9 cellular contexts compared by ENCODE assay signal in genomic region chr2:183070942-183071844, GRCh38. TPM values are rescaled to one million over a fixed set of nuclear protein-coding genes. Genes with fewer than 3 reads are reported as not detected.
DNase-seq lines count a peak whose midpoint lies in the region; ATAC-seq and TF ChIP-seq lines count a peak whose summit lies in the region.
"Had no signal": no experiment of that assay in that cellular context is flagged by ENCODE, and none has a peak within 500 bp of the region (broad histone marks: within the 10 kb centered on the region; RNA-seq: fewer than 3 reads in every experiment).

No MANE protein-coding gene starts in this region.

- H3K27ac ChIP-seq in OCI-LY3 (ENCODE audit: low read length) (no peak overlapping the region), esophagus squamous epithelium (no peak overlapping the region)
- H3K27ac ChIP-seq: epithelial cell of prostate had no signal

- H3K27me3 ChIP-seq in OCI-LY3 (ENCODE audit: low read depth, low read length) (peaks cover 29% of the 10 kb centered on the region), esophagus squamous epithelium (peaks cover 0 to 10% (median 0%) of the 10 kb centered on the region in 4 donors)

- DNase-seq in foreskin melanocyte (peak; percentile 21), retina (peak; percentile 35), NCI-H82 (lab: John Stamatoyannopoulos, UW) (no peak), esophagus squamous epithelium (lab: John Stamatoyannopoulos, UW) (no peak)
- DNase-seq: T-helper 2 cell had no signal

- no peak overlapping the region for H2AFZ ChIP-seq in OCI-LY3 (ENCODE audit: low read depth, low read length)

- no peak for ATAC-seq in HG02759 (IDR thresholded peaks at IDR 0.05; ENCODE audit: unreplicated experiment)

- H3K79me2 ChIP-seq in OCI-LY3 (ENCODE audit: low read length), result no peaks in the 10 kb centered on the region

- no peaks in the 10 kb centered on the region for H4K20me1 ChIP-seq in OCI-LY3 (ENCODE audit: insufficient read depth, low read length)

- H3K9me3 ChIP-seq in OCI-LY3 (ENCODE audit: insufficient read depth, low read length), result peaks cover 7% of the 10 kb centered on the region; the same call in 1 of the 2 replicates
- no peaks in the 10 kb centered on the region for H3K9me3 ChIP-seq in esophagus squamous epithelium

- H3K9ac ChIP-seq in OCI-LY3 (ENCODE audit: low read length), result no peak overlapping the region

- 68 to 86% methylated on average over 15 to 26 of the region's 34 CpGs for WGBS in esophagus squamous epithelium, 2 donors

- no peaks in the 10 kb centered on the region for H3K4me1 ChIP-seq in OCI-LY3 (ENCODE audit: low read length)
- H3K4me1 ChIP-seq in esophagus squamous epithelium, result no peaks in the 10 kb centered on the region

- no peak overlapping the region for H3K4me2 ChIP-seq in OCI-LY3 (ENCODE audit: low read length)

- H3K4me3 ChIP-seq in OCI-LY3 (ENCODE audit: low read length), result no peak overlapping the region
- H3K4me3 ChIP-seq in esophagus squamous epithelium, result no peak overlapping the region

- intact Hi-C loops in esophagus squamous epithelium (cut with DNase I), result no loop called here

- TF ChIP-seq POLR2A in esophagus squamous epithelium (IDR thresholded peaks at IDR 0.05), result no peak

- H3K36me3 ChIP-seq in OCI-LY3 (replicated peaks; ENCODE audit: low read depth, low read length), result no peaks in the 10 kb centered on the region
- no peaks in the 10 kb centered on the region for H3K36me3 ChIP-seq in esophagus squamous epithelium

- TF ChIP-seq CTCF in GM12872 (IDR thresholded peaks at IDR 0.05; ENCODE audit: insufficient read depth, low read depth, low read length), result peak; percentile 57
- TF ChIP-seq CTCF in OCI-LY3 (IDR thresholded peaks at IDR 0.05; ENCODE audit: low read depth, low read length), result peak; percentile 12; the same call in 1 of the 2 replicates
- peak in 2 of 6 experiments; percentile 5 to 40 for TF ChIP-seq CTCF in esophagus squamous epithelium (IDR thresholded peaks at IDR 0.05)

RNA-seq across cellular contexts. Expression of gene DUSP19, which starts 7.4 kb away (rescaled TPM):
- 1 to 10 TPM in 2 of 4 donors, under 1 TPM in 2; 0.27 to 1.5 (median 0.86) TPM for total RNA-seq in esophagus squamous epithelium

RNA-seq across cellular contexts. Expression of gene NCKAP1, which starts 32.9 kb away (rescaled TPM):
- total RNA-seq in esophagus squamous epithelium, result 100 to 1,000 TPM in 2 of 4 donors, 10 to 100 TPM in 2; 85.9 to 163 (median 117) TPM

RNA-seq across cellular contexts. Expression of gene NUP35, which starts 53.0 kb away (rescaled TPM):
- total RNA-seq in esophagus squamous epithelium, result 10 to 100 TPM in 3 of 4 donors, 1 to 10 TPM in 1; 7.8 to 25.4 (median 15.6) TPM

Comparison
In these comparisons a context has a peak if more than half of its experiments do, and no peak if none do; other contexts are left out.
1. DNase-seq: peak in foreskin melanocyte (single experiment) and retina (single experiment); none in NCI-H82 (single experiment) and esophagus squamous epithelium (single experiment).